In the genomic region with DNA sequence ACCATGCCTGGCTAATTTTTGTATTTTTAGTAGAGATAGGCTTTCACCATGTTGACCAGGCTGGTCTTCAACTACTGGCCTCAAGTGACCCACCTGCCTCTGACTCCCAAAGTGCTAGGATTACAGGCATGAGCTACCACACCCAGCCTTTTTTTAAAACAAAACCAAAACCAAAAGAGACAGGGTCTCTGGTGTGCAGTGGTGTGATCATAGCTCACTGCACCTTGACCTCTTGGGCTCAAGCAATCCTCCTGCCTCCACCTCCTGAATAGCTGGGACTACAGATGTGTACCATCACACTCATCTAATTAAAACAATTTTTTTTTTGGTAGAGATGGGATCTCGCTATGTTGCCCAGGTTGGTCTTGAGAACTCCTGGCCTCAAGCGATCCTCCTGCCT, we compare ENCODE assay signal across 1 cellular context.
TF ChIP-seq lines count a peak whose summit lies in the region.

No MANE protein-coding gene starts in this region.

TF ChIP-seq in GM12878, 131 proteins besides CTCF, POLR2A, EP300 and RAD21 (continued from another document):
- TF ChIP-seq, protein P1, sequence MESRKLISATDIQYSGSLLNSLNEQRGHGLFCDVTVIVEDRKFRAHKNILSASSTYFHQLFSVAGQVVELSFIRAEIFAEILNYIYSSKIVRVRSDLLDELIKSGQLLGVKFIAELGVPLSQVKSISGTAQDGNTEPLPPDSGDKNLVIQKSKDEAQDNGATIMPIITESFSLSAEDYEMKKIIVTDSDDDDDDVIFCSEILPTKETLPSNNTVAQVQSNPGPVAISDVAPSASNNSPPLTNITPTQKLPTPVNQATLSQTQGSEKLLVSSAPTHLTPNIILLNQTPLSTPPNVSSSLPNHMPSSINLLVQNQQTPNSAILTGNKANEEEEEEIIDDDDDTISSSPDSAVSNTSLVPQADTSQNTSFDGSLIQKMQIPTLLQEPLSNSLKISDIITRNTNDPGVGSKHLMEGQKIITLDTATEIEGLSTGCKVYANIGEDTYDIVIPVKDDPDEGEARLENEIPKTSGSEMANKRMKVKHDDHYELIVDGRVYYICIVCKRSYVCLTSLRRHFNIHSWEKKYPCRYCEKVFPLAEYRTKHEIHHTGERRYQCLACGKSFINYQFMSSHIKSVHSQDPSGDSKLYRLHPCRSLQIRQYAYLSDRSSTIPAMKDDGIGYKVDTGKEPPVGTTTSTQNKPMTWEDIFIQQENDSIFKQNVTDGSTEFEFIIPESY (IDR thresholded peaks at IDR 0.05), result no peak
- no peak for TF ChIP-seq TAF1 (IDR thresholded peaks at IDR 0.05; ENCODE audit: borderline replicate concordance, low read depth, low read length)
- no peak for TF ChIP-seq PAX5 (IDR thresholded peaks at IDR 0.05; ENCODE audit: borderline replicate concordance, low read depth, low read length)
TF ChIP-seq in GM12878: peak in this region for 0.
